In genomic region chr13:107211073-107211472, GRCh38 we compare ENCODE assay signal across 8 cellular contexts.
DNase-seq lines count a peak whose midpoint lies in the region; ATAC-seq lines count a peak whose summit lies in the region.

No MANE protein-coding gene starts in this region.

- no peaks in the 10 kb centered on the region for H3K79me1 ChIP-seq in mesendoderm (ENCODE audit: low read length)

- no peak overlapping the region for H3K56ac ChIP-seq in mesendoderm (ENCODE audit: low read length)

- H3K4me1 Mint-ChIP-seq in activated CD4-positive, alpha-beta T cell treated with anti-CD3 and anti-CD28 coated beads for 36 hours, result no peaks in the 10 kb centered on the region

- peaks cover 4% of the 10 kb centered on the region for H3K27me3 Mint-ChIP-seq in activated CD4-positive, alpha-beta T cell treated with anti-CD3 and anti-CD28 coated beads for 36 hours

- H3K9me3 ChIP-seq in endocrine pancreas (ENCODE audit: control insufficient read depth, low read length), result no peaks in the 10 kb centered on the region

- peak; percentile 95 for ATAC-seq in GM19397 (IDR thresholded peaks at IDR 0.05; ENCODE audit: unreplicated experiment)
- ATAC-seq in HG03432 (IDR thresholded peaks at IDR 0.05; ENCODE audit: unreplicated experiment), result peak; percentile 98
- peak; percentile 77 for ATAC-seq in activated CD4-positive, alpha-beta T cell treated with anti-CD3 and anti-CD28 coated beads for 36 hours
- ATAC-seq in stimulated activated naive CD8-positive, alpha-beta T cell treated with anti-CD3 and anti-CD28 coated beads, Interleukin-15, Interleukin-2, amounts not matched to agents 100 U/mL and 50 U/mL, for 24 hours, result peak; percentile 78

- no peaks in the 10 kb centered on the region for H3K36me3 Mint-ChIP-seq in activated CD4-positive, alpha-beta T cell treated with anti-CD3 and anti-CD28 coated beads for 36 hours (ENCODE audit: low read depth)

- H3K9me3 Mint-ChIP-seq in activated CD4-positive, alpha-beta T cell treated with anti-CD3 and anti-CD28 coated beads for 36 hours (ENCODE audit: low read depth), result no peaks in the 10 kb centered on the region

- H3K36me3 ChIP-seq in endocrine pancreas (ENCODE audit: control insufficient read depth, insufficient read depth, low read length), result no peaks in the 10 kb centered on the region
- H3K36me3 ChIP-seq in mesendoderm (ENCODE audit: control insufficient read depth, insufficient read depth, low read length), result no peaks in the 10 kb centered on the region

- intact Hi-C loops in activated CD4-positive, alpha-beta T cell treated with anti-CD3 and anti-CD28 coated beads for 36 hours (cut with DNase I, micrococcal nuclease), result loop anchor here (1.0 to 5.0 kb wide), 4 partner anchors 439 to 1686 kb away; a partner anchor contains a TSS

- H3K27me3 ChIP-seq in endocrine pancreas (ENCODE audit: control insufficient read depth, insufficient read depth, low read length) (no peaks in the 10 kb centered on the region), mesendoderm (ENCODE audit: insufficient read depth, low read length, poor library complexity) (no peaks in the 10 kb centered on the region)

- H3K27ac ChIP-seq in mesendoderm (ENCODE audit: low read depth, low read length), result no peak overlapping the region

- CTCF ChIA-PET in activated CD4-positive, alpha-beta T cell treated with anti-CD3 and anti-CD28 coated beads for 36 hours (lab: Charles Lee), result interaction anchor here (1.0 to 1.9 kb wide), 5 partner anchors 8 to 945 kb away, joined by 3 to 15 read pairs (median 4); no protein-coding TSS in a partner anchor

- POLR2A ChIA-PET in activated CD4-positive, alpha-beta T cell treated with anti-CD3 and anti-CD28 coated beads for 36 hours (lab: Charles Lee), result no interaction called here

- H3K18ac ChIP-seq in mesendoderm (ENCODE audit: low read length), result no peak overlapping the region

- peaks cover 7% of the 10 kb centered on the region for H3K4me1 ChIP-seq in endocrine pancreas (ENCODE audit: control insufficient read depth, insufficient read depth, low read length)
- H3K4me1 ChIP-seq in mesendoderm (ENCODE audit: control insufficient read depth, low read depth, low read length), result no peaks in the 10 kb centered on the region

- no peak overlapping the region for H3K4me3 Mint-ChIP-seq in activated CD4-positive, alpha-beta T cell treated with anti-CD3 and anti-CD28 coated beads for 36 hours

- H2AK5ac ChIP-seq in mesendoderm (ENCODE audit: low read length), result no peak overlapping the region

- H2BK5ac ChIP-seq in mesendoderm (ENCODE audit: low read length), result no peak overlapping the region

- H3K23ac ChIP-seq in mesendoderm (ENCODE audit: low read length), result no peak overlapping the region

- H3K79me2 ChIP-seq in mesendoderm (ENCODE audit: control insufficient read depth, insufficient read depth, low read length), result no peaks in the 10 kb centered on the region

- H3K4me2 ChIP-seq in mesendoderm (ENCODE audit: low read length), result no peak overlapping the region

- H3K9ac ChIP-seq in endocrine pancreas (ENCODE audit: control insufficient read depth, insufficient read depth, low read length), result no peak overlapping the region
- H3K9ac ChIP-seq in mesendoderm (ENCODE audit: low read length), result no peak overlapping the region

- no CpG with 5 or more reads among the region's 8 CpGs for WGBS in mesendoderm (ENCODE audit: extremely low coverage, insufficient coverage, low lambda C conversion rate)

- H3K4ac ChIP-seq in mesendoderm (ENCODE audit: low read depth, low read length), result no peak overlapping the region

- no peak overlapping the region for H2BK120ac ChIP-seq in mesendoderm (ENCODE audit: low read depth, low read length)

- peak; percentile 75 for DNase-seq in D341Med (ENCODE audit: low spot score)
- DNase-seq in NCI-H2227 treated with DMSO at 0.1 percent for 48 hours (lab: John Stamatoyannopoulos, UW), result peak; percentile 71
- peak; percentile 74 for DNase-seq in activated CD4-positive, alpha-beta T cell treated with anti-CD3 and anti-CD28 coated beads for 36 hours
- peak; percentile 77 for DNase-seq in mesendoderm
- DNase-seq in stimulated activated naive CD8-positive, alpha-beta T cell treated with anti-CD3 and anti-CD28 coated beads, Interleukin-15, Interleukin-2, amounts not matched to agents 100 U/mL and 50 U/mL, for 24 hours, result peak; percentile 64

- no peak overlapping the region for H4K5ac ChIP-seq in mesendoderm (ENCODE audit: low read length)

- no peak overlapping the region for H2BK15ac ChIP-seq in mesendoderm (replicated peaks; ENCODE audit: low read depth)

- H3K27ac Mint-ChIP-seq in activated CD4-positive, alpha-beta T cell treated with anti-CD3 and anti-CD28 coated beads for 36 hours, result no peak overlapping the region

- no peak overlapping the region for H4K8ac ChIP-seq in mesendoderm (ENCODE audit: low read depth, low read length)

- H3K4me3 ChIP-seq in endocrine pancreas (ENCODE audit: control insufficient read depth, insufficient read depth, low read length) (peak overlapping the region; percentile 79), mesendoderm (ENCODE audit: low read length) (no peak overlapping the region)
